ENCODE assay signal across 18 cellular contexts in the genomic region with DNA sequence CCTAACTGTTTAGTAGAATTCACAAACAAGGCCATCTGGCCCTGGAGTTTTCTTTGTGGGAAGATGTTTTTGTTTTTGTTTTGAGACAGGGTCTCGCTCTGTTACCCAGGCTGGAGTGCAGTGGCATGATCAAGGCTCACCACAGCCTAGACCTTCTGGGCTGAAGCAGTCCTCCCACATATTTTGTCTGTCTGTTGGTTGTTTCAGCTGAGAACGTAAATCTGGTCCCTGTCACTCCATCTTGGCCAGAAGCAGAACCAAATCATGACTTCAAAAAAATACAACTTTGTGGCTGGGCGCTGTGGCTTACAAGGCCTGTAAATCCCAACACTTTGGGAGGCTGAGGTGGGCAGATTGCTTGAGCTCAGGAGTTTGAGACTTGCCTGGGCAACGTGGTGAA. TPM values are rescaled to one million over a fixed set of nuclear protein-coding genes. Genes with fewer than 3 reads are reported as not detected.
"Had no signal": no experiment of that assay in that cellular context is flagged by ENCODE, and none has a peak within 500 bp of the region (broad histone marks: within the 10 kb centered on the region; RNA-seq: fewer than 3 reads in every experiment).

No MANE protein-coding gene starts in this region.

- H3K4me1 ChIP-seq: right lobe of liver had no signal

- H3K9me3 ChIP-seq: right lobe of liver, tibial artery had no signal

- H3K27me3 ChIP-seq: hepatocyte, right lobe of liver, tibial artery had no signal

- H2AFZ ChIP-seq: hepatocyte had no signal

- DNase-seq: activated CD4-positive, alpha-beta T cell treated with anti-CD3 and anti-CD28 coated beads, Interleukin-2, amount 50 U/mL, for 4 hours; activated CD4-positive, CD25-positive, alpha-beta regulatory T cell treated with anti-CD3 and anti-CD28 coated beads, Interleukin-2, amount 50 U/mL, for 72 hours; activated naive CD4-positive, alpha-beta T cell treated with anti-CD3 and anti-CD28 coated beads, Interleukin-2, amount 10 ng/mL, durations not matched to agents 7 days and 5 days; activated T-cell treated with anti-CD3 and anti-CD28 coated beads for 4 hours; central memory CD4-positive, alpha-beta T cell; cortex of kidney; effector memory CD4-positive, alpha-beta T cell; mesendoderm; right lobe of liver; T-helper 1 cell; T1000 had no signal

- ATAC-seq: activated T-helper 17 cell treated with anti-CD3 and anti-CD28 coated beads, Interleukin-2, amount 50 U/mL, for 72 hours; right lobe of liver; SK-N-SH treated with all-trans-retinoic acid at 6 μM for 48 hours; stimulated activated memory B cell treated with anti-CD40 and anti-IgM and Interleukin-4, amounts not matched to agents 10 μg/mL and 1 μg/mL and 100 μg/mL, for 72 hours had no signal

- H3K4me2 ChIP-seq: hepatocyte had no signal

- H3K36me3 ChIP-seq: right lobe of liver had no signal

- H3K4me3 ChIP-seq: hepatocyte, right lobe of liver, tibial artery had no signal

- H3K79me2 ChIP-seq: hepatocyte had no signal

- H3K27ac ChIP-seq: epithelial cell of prostate, hepatocyte, right lobe of liver had no signal

RNA-seq across cellular contexts. Expression of gene NME9, which starts 45.8 kb away (rescaled TPM):
- total RNA-seq: fibroblast of lung, hepatocyte, right lobe of liver had no signal
- polyA plus RNA-seq: fibroblast of lung had no signal

RNA-seq across cellular contexts. Expression of gene ESYT3, which starts 59.0 kb away (rescaled TPM):
- polyA plus RNA-seq: fibroblast of lung had no signal
